20 cellular contexts compared by ENCODE assay signal in genomic region chr3:47877719-47878118, GRCh38.
DNase-seq lines count a peak whose midpoint lies in the region; ATAC-seq and TF ChIP-seq lines count a peak whose summit lies in the region.
"Had no signal": no experiment of that assay in that cellular context is flagged by ENCODE, and none has a peak within 500 bp of the region (broad histone marks: within the 10 kb centered on the region; RNA-seq: fewer than 3 reads in every experiment).

No MANE protein-coding gene starts in this region.

- ATAC-seq in activated naive CD8-positive, alpha-beta T cell treated with anti-CD3 and anti-CD28 coated beads, Interleukin-2, amount 10 ng/mL, durations not matched to agents 7 days and 5 days (ENCODE audit: low read depth): no peak
- ATAC-seq in activated naive CD8-positive, alpha-beta T cell treated with anti-CD3 and anti-CD28 coated beads, Interleukin-2, amount 50 U/mL, for 24 hours: no peak
- ATAC-seq in T-helper 17 cell (no peak), right cardiac atrium (peak; percentile 40 to 68), GM19452 (IDR thresholded peaks at IDR 0.05; ENCODE audit: unreplicated experiment) (no peak)
- ATAC-seq: left colon had no signal

- peaks cover 21 to 23% (median 22%) of the 10 kb centered on the region in 5 donors for H3K36me3 ChIP-seq in subcutaneous abdominal adipose tissue (ENCODE audit: control insufficient read depth in 5 of 5, insufficient read depth in 5 of 5, low read length in 5 of 5)
- H3K36me3 ChIP-seq: neural progenitor cell had no signal

- no peak for DNase-seq in activated naive CD8-positive, alpha-beta T cell treated with anti-CD3 and anti-CD28 coated beads, Interleukin-2, amount 10 ng/mL, durations not matched to agents 7 days and 5 days
- no peak for DNase-seq in activated naive CD8-positive, alpha-beta T cell treated with anti-CD3 and anti-CD28 coated beads, Interleukin-2, amount 50 U/mL, for 24 hours
- DNase-seq in T-helper 17 cell (no peak), right cardiac atrium (no peak), mesothelial cell of epicardium (ENCODE audit: low spot score in 2 of 2, unreplicated experiment in 2 of 2) (no peak), AML-193 (lab: John Stamatoyannopoulos, UW) (no peak)
- DNase-seq: activated CD4-positive, alpha-beta T cell treated with anti-CD3 and anti-CD28 coated beads for 1 hour; DMS153; left colon; NCI-H1436 treated with DMSO at 0.1 percent for 48 hours; NCI-H2171; NCI-H526 treated with DMSO at 0.1 percent for 48 hours had no signal

- no peak overlapping the region for H3K27ac ChIP-seq in right cardiac atrium (ENCODE audit: low read length)
- peak overlapping the region; percentile 21 for H3K27ac ChIP-seq in subcutaneous abdominal adipose tissue (ENCODE audit: low read depth, low read length)
- H3K27ac ChIP-seq: brain microvascular endothelial cell, HL-60, neural progenitor cell, RWPE1, vagina had no signal

- peak overlapping the region; percentile 12 for H3K27ac Mint-ChIP-seq in activated naive CD8-positive, alpha-beta T cell treated with anti-CD3 and anti-CD28 coated beads, Interleukin-2, amount 10 ng/mL, durations not matched to agents 7 days and 5 days
- no peak overlapping the region for H3K27ac Mint-ChIP-seq in activated naive CD8-positive, alpha-beta T cell treated with anti-CD3 and anti-CD28 coated beads, Interleukin-2, amount 50 U/mL, for 24 hours
- peak overlapping the region; percentile 71 for H3K27ac Mint-ChIP-seq in T-helper 17 cell
- no peak overlapping the region for H3K27ac Mint-ChIP-seq in mesothelial cell of epicardium
- H3K27ac Mint-ChIP-seq: activated naive CD4-positive, alpha-beta T cell treated with anti-CD3 and anti-CD28 coated beads, Interleukin-2, amount 50 U/mL, for 24 hours; neural progenitor cell had no signal

- POLR2A ChIA-PET in activated naive CD8-positive, alpha-beta T cell treated with anti-CD3 and anti-CD28 coated beads, Interleukin-2, amount 10 ng/mL, durations not matched to agents 7 days and 5 days (lab: Charles Lee): no interaction called here

- no peaks in the 10 kb centered on the region for H3K27me3 ChIP-seq in right cardiac atrium (ENCODE audit: control insufficient read depth, insufficient read depth)
- no peaks in the 10 kb centered on the region for H3K27me3 ChIP-seq in subcutaneous abdominal adipose tissue (ENCODE audit: control insufficient read depth in 5 of 5, insufficient read depth in 4 of 5, low read length in 5 of 5)
- H3K27me3 ChIP-seq: brain microvascular endothelial cell, neural progenitor cell, vagina had no signal

- peaks cover 9% of the 10 kb centered on the region for H3K4me1 Mint-ChIP-seq in activated naive CD8-positive, alpha-beta T cell treated with anti-CD3 and anti-CD28 coated beads, Interleukin-2, amount 10 ng/mL, durations not matched to agents 7 days and 5 days
- peaks cover 5% of the 10 kb centered on the region for H3K4me1 Mint-ChIP-seq in activated naive CD8-positive, alpha-beta T cell treated with anti-CD3 and anti-CD28 coated beads, Interleukin-2, amount 50 U/mL, for 24 hours
- H3K4me1 Mint-ChIP-seq in T-helper 17 cell (peaks cover 9% of the 10 kb centered on the region), mesothelial cell of epicardium (peaks cover 30% of the 10 kb centered on the region)

- H3K36me3 Mint-ChIP-seq in activated naive CD8-positive, alpha-beta T cell treated with anti-CD3 and anti-CD28 coated beads, Interleukin-2, amount 10 ng/mL, durations not matched to agents 7 days and 5 days: peaks cover 17% of the 10 kb centered on the region
- H3K36me3 Mint-ChIP-seq in activated naive CD8-positive, alpha-beta T cell treated with anti-CD3 and anti-CD28 coated beads, Interleukin-2, amount 50 U/mL, for 24 hours (ENCODE audit: low read depth): peaks cover 9% of the 10 kb centered on the region
- H3K36me3 Mint-ChIP-seq in T-helper 17 cell (ENCODE audit: low read depth) (peaks cover 2% of the 10 kb centered on the region), mesothelial cell of epicardium (peaks cover 7% of the 10 kb centered on the region)

- no peaks in the 10 kb centered on the region for H3K9me3 Mint-ChIP-seq in activated naive CD8-positive, alpha-beta T cell treated with anti-CD3 and anti-CD28 coated beads, Interleukin-2, amount 10 ng/mL, durations not matched to agents 7 days and 5 days
- no peaks in the 10 kb centered on the region for H3K9me3 Mint-ChIP-seq in activated naive CD8-positive, alpha-beta T cell treated with anti-CD3 and anti-CD28 coated beads, Interleukin-2, amount 50 U/mL, for 24 hours
- H3K9me3 Mint-ChIP-seq in mesothelial cell of epicardium: no peaks in the 10 kb centered on the region
- H3K9me3 Mint-ChIP-seq: activated naive CD4-positive, alpha-beta T cell treated with anti-CD3 and anti-CD28 coated beads, Interleukin-2, amount 50 U/mL, for 24 hours; neural progenitor cell had no signal

- H3K9me3 ChIP-seq in T-helper 17 cell (ENCODE audit: control insufficient read depth, low read length, poor library complexity, severe bottlenecking) (no peaks in the 10 kb centered on the region), right cardiac atrium (ENCODE audit: control insufficient read depth, low read length) (no peaks in the 10 kb centered on the region), subcutaneous abdominal adipose tissue (ENCODE audit: control insufficient read depth in 5 of 5, low read length in 5 of 5) (no peaks in the 10 kb centered on the region)
- H3K9me3 ChIP-seq: vagina had no signal

- intact Hi-C loops in right cardiac atrium (cut with DNase I): no loop called here

- peaks cover 3% of the 10 kb centered on the region for H3K4me1 ChIP-seq in right cardiac atrium (ENCODE audit: control insufficient read depth, insufficient read depth, low read length)
- H3K4me1 ChIP-seq in subcutaneous abdominal adipose tissue (ENCODE audit: control insufficient read depth in 5 of 5, insufficient read depth in 5 of 5, low read length in 5 of 5): peaks cover 0 to 10% (median 0%) of the 10 kb centered on the region in 5 donors

- H3K9ac ChIP-seq in subcutaneous abdominal adipose tissue (ENCODE audit: low read length in 5 of 5): peak overlapping the region in 1 of 5 donors; percentile 10
- H3K9ac ChIP-seq: neural progenitor cell had no signal

- H3K4me3 ChIP-seq in right cardiac atrium (ENCODE audit: low read length): no peak overlapping the region
- no peak overlapping the region for H3K4me3 ChIP-seq in subcutaneous abdominal adipose tissue (ENCODE audit: low read depth in 1 of 5, low read length in 5 of 5)
- H3K4me3 ChIP-seq: neural progenitor cell, vagina had no signal

- no peak for TF ChIP-seq CTCF in mesothelial cell of epicardium (IDR thresholded peaks at IDR 0.05; ENCODE audit: unreplicated experiment)

- no peaks in the 10 kb centered on the region for H3K27me3 Mint-ChIP-seq in activated naive CD8-positive, alpha-beta T cell treated with anti-CD3 and anti-CD28 coated beads, Interleukin-2, amount 10 ng/mL, durations not matched to agents 7 days and 5 days
- no peaks in the 10 kb centered on the region for H3K27me3 Mint-ChIP-seq in activated naive CD8-positive, alpha-beta T cell treated with anti-CD3 and anti-CD28 coated beads, Interleukin-2, amount 50 U/mL, for 24 hours
- H3K27me3 Mint-ChIP-seq in T-helper 17 cell: no peaks in the 10 kb centered on the region
- no peaks in the 10 kb centered on the region for H3K27me3 Mint-ChIP-seq in mesothelial cell of epicardium (ENCODE audit: low read depth)
- H3K27me3 Mint-ChIP-seq: activated naive CD4-positive, alpha-beta T cell treated with anti-CD3 and anti-CD28 coated beads, Interleukin-2, amount 50 U/mL, for 24 hours had no signal

- H3K4me3 Mint-ChIP-seq in activated naive CD8-positive, alpha-beta T cell treated with anti-CD3 and anti-CD28 coated beads, Interleukin-2, amount 10 ng/mL, durations not matched to agents 7 days and 5 days: no peak overlapping the region
- no peak overlapping the region for H3K4me3 Mint-ChIP-seq in activated naive CD8-positive, alpha-beta T cell treated with anti-CD3 and anti-CD28 coated beads, Interleukin-2, amount 50 U/mL, for 24 hours
- no peak overlapping the region for H3K4me3 Mint-ChIP-seq in T-helper 17 cell
- H3K4me3 Mint-ChIP-seq in mesothelial cell of epicardium: no peak overlapping the region
- H3K4me3 Mint-ChIP-seq: activated naive CD4-positive, alpha-beta T cell treated with anti-CD3 and anti-CD28 coated beads, Interleukin-2, amount 50 U/mL, for 24 hours; neural progenitor cell had no signal

Comparison
In these comparisons a context has a peak if more than half of its experiments do, and no peak if none do; other contexts are left out.
1. H3K27ac Mint-ChIP-seq: peak in activated naive CD8-positive, alpha-beta T cell treated with anti-CD3 and anti-CD28 coated beads, Interleukin-2, amount 10 ng/mL, durations not matched to agents 7 days and 5 days (single experiment) and T-helper 17 cell (single experiment); none in activated naive CD8-positive, alpha-beta T cell treated with anti-CD3 and anti-CD28 coated beads, Interleukin-2, amount 50 U/mL, for 24 hours (single experiment) and mesothelial cell of epicardium (single experiment).
2. ATAC-seq: peak in right cardiac atrium (2 of 2); none in activated naive CD8-positive, alpha-beta T cell treated with anti-CD3 and anti-CD28 coated beads, Interleukin-2, amount 10 ng/mL, durations not matched to agents 7 days and 5 days (single experiment), activated naive CD8-positive, alpha-beta T cell treated with anti-CD3 and anti-CD28 coated beads, Interleukin-2, amount 50 U/mL, for 24 hours (single experiment), T-helper 17 cell (single experiment) and GM19452 (single experiment).